8 cellular contexts compared by ENCODE assay signal in genomic region chr11:5605849-5606248, GRCh38. TPM values are rescaled to one million over a fixed set of nuclear protein-coding genes. Genes with fewer than 3 reads are reported as not detected.
DNase-seq lines count a peak whose midpoint lies in the region; FAIRE-seq and TF ChIP-seq lines count a peak whose summit lies in the region.
"Had no signal": no experiment of that assay in that cellular context is flagged by ENCODE, and none has a peak within 500 bp of the region (broad histone marks: within the 10 kb centered on the region; RNA-seq: fewer than 3 reads in every experiment).

No MANE protein-coding gene starts in this region.

- no peaks in the 10 kb centered on the region for H3K36me3 ChIP-seq in SK-N-SH (replicated peaks in 1 of 2; ENCODE audit: control insufficient read depth in 1 of 2, insufficient read depth in 2 of 2, low read length in 1 of 2)
- H3K36me3 ChIP-seq in keratinocyte (ENCODE audit: control insufficient read depth in 2 of 2, extremely low read depth in 1 of 2, insufficient read depth in 2 of 2, low read length in 2 of 2) = peaks cover 0 to 1% of the 10 kb centered on the region in 2 experiments

- no peak for TF ChIP-seq EP300 in SK-N-SH (IDR thresholded peaks at IDR 0.05; ENCODE audit: borderline replicate concordance in 1 of 2, low read depth in 1 of 2, low read length in 1 of 2)

- no peaks in the 10 kb centered on the region for H3K79me2 ChIP-seq in SK-N-SH (ENCODE audit: insufficient read depth)
- no peaks in the 10 kb centered on the region for H3K79me2 ChIP-seq in keratinocyte (ENCODE audit: control insufficient read depth, insufficient read depth, low read length)

- 8% methylated on average over 5 of the region's 5 CpGs for WGBS in SK-N-SH (ENCODE audit: low lambda C conversion rate)

- POLR2A ChIA-PET in SK-N-SH (lab: Yijun Ruan, JAX) = no interaction called here

- H3K9ac ChIP-seq in SK-N-SH = no peak overlapping the region
- H3K9ac ChIP-seq in keratinocyte (ENCODE audit: control insufficient read depth, extremely low read depth, insufficient read depth, low read length) = no peak overlapping the region

- no peaks in the 10 kb centered on the region for H3K9me1 ChIP-seq in keratinocyte (ENCODE audit: control insufficient read depth, extremely low read depth, insufficient read depth, low read length)

- no peaks in the 10 kb centered on the region for H3K9me3 ChIP-seq in SK-N-SH
- no peaks in the 10 kb centered on the region for H3K9me3 ChIP-seq in keratinocyte (ENCODE audit: control insufficient read depth, low read depth, low read length)

- TF ChIP-seq CTCF in SK-N-SH (IDR thresholded peaks at IDR 0.05) (no peak; the same call in 1 of the 2 replicates), keratinocyte (optimal IDR thresholded peaks at IDR 0.05 in 1 of 3, IDR thresholded peaks at IDR 0.05 in 1 of 3, conservative IDR thresholded peaks at IDR 0.05 in 1 of 3; ENCODE audit: extremely low read depth in 1 of 3, insufficient read depth in 2 of 3, low read length in 3 of 3) (peak; percentile 6 to 63 (median 14))

- peak overlapping the region in 1 of 2 experiments; percentile 35; a peak in 1 of 4 replicates for H3K4me3 ChIP-seq in SK-N-SH (ENCODE audit: low read depth in 2 of 2, low read length in 1 of 2)
- H3K4me3 ChIP-seq in keratinocyte (ENCODE audit: control insufficient read depth in 2 of 3, extremely low read depth in 1 of 3, insufficient read depth in 2 of 3, low read depth in 1 of 3, low read length in 3 of 3) = no peak overlapping the region

- CTCF ChIA-PET in SK-N-SH (lab: Yijun Ruan, JAX) = no interaction called here

- H3K9me2 ChIP-seq in SK-N-SH = no peaks in the 10 kb centered on the region

- TF ChIP-seq RAD21 in SK-N-SH (IDR thresholded peaks at IDR 0.05; ENCODE audit: low read length) = no peak

- H3K4me1 ChIP-seq in SK-N-SH (ENCODE audit: control insufficient read depth in 1 of 2, insufficient read depth in 2 of 2, low read depth in 1 of 2, low read length in 1 of 2) = peaks cover 0 to 3% of the 10 kb centered on the region in 2 experiments; a peak in 1 of 4 replicates
- peaks cover 10% of the 10 kb centered on the region for H3K4me1 ChIP-seq in keratinocyte (ENCODE audit: control insufficient read depth, extremely low read depth, insufficient read depth, low read length)

- no peak overlapping the region for H3K27ac ChIP-seq in SK-N-SH (ENCODE audit: low read depth in 2 of 2, low read length in 1 of 2)
- no peak overlapping the region for H3K27ac ChIP-seq in keratinocyte (ENCODE audit: control insufficient read depth, insufficient read depth, low read length)

- H3K27me3 ChIP-seq in SK-N-SH (ENCODE audit: insufficient read depth) = peaks cover 35% of the 10 kb centered on the region
- H3K27me3 ChIP-seq in keratinocyte (ENCODE audit: control insufficient read depth, extremely low read depth, insufficient read depth, low read length) = no peaks in the 10 kb centered on the region

- peak; percentile 71 for DNase-seq in GM03348 (ENCODE audit: low spot score)
- DNase-seq in SK-N-SH = no peak
- peak; percentile 54 for DNase-seq in keratinocyte (ENCODE audit: low read depth, low spot score)
- no peak for DNase-seq in NCI-H187 treated with DMSO at 0.1 percent for 48 hours (lab: John Stamatoyannopoulos, UW)
- no peak for DNase-seq in Ammon's horn (ENCODE audit: low spot score)
- no peak for DNase-seq in COLO829 (ENCODE audit: low spot score)
- DNase-seq: DND-41, retina had no signal

- dilution Hi-C loops in keratinocyte (cut with MboI; ENCODE audit: extremely low pct_ligation_motif_present, low sequenced_read_pairs) = no loop called here

- H4K20me1 ChIP-seq in SK-N-SH (ENCODE audit: insufficient read depth) (no peaks in the 10 kb centered on the region), keratinocyte (ENCODE audit: control insufficient read depth, extremely low read depth, insufficient read depth, low read length) (no peaks in the 10 kb centered on the region)

- H2AFZ ChIP-seq in SK-N-SH (ENCODE audit: low read depth) = no peak overlapping the region
- no peak overlapping the region for H2AFZ ChIP-seq in keratinocyte (ENCODE audit: control insufficient read depth, low read length)

- peak; percentile 77 for FAIRE-seq in keratinocyte (lab: Jason Lieb, UNC)

- no peaks in the 10 kb centered on the region for H3F3A ChIP-seq in SK-N-SH (replicated peaks; ENCODE audit: insufficient read depth)

- H3K4me2 ChIP-seq in SK-N-SH (peak overlapping the region; percentile 73), keratinocyte (ENCODE audit: control insufficient read depth, extremely low read depth, insufficient read depth, low read depth, low read length) (no peak overlapping the region)

TF ChIP-seq in SK-N-SH, 30 proteins besides CTCF, POLR2A, EP300 and RAD21 (continues in another document):
- TF ChIP-seq ELF1 (IDR thresholded peaks at IDR 0.05) (no peak), GABPA (IDR thresholded peaks at IDR 0.05; ENCODE audit: low read depth) (no peak), TAF1 (IDR thresholded peaks at IDR 0.05; ENCODE audit: borderline replicate concordance, low read depth, low read length) (no peak), TEAD4 (IDR thresholded peaks at IDR 0.05; ENCODE audit: borderline replicate concordance, insufficient read depth) (no peak), TCF12 (IDR thresholded peaks at IDR 0.05) (no peak), NRF1 (IDR thresholded peaks at IDR 0.05; ENCODE audit: low read depth, low read length) (no peak), NFIC (IDR thresholded peaks at IDR 0.05; ENCODE audit: borderline replicate concordance) (0 out of 2 replicates have a peak, but pooled peaks have one; percentile 18)

RNA-seq across cellular contexts. Expression of gene TRIM6, which starts 9.4 kb away (rescaled TPM):
- polyA plus RNA-seq in SK-N-SH (2012; rRNA removed) (0.46 and 0.94 TPM in 2 replicates), keratinocyte (3.9 to 5.2 TPM (median 4.5 TPM) in 3 replicates)
- 0.51 and 0.66 TPM in 2 replicates for polyA plus RNA-seq in SK-N-SH (2012; cell fraction: cytosol; rRNA removed)
- polyA plus RNA-seq in SK-N-SH (2012; cell fraction: nucleus; rRNA removed) = 0.54 and 0.77 TPM in 2 replicates
- polyA plus RNA-seq in keratinocyte (2011; ENCODE audit: low read depth) = not detected
- 2.4 and 3.5 TPM in 2 replicates for polyA plus RNA-seq in keratinocyte (2011; cell fraction: cytosol; rRNA removed)
- polyA plus RNA-seq in keratinocyte (2011; cell fraction: nucleus; rRNA removed) = 3.9 and 6.1 TPM in 2 replicates
- polyA plus RNA-seq in keratinocyte (2012; ENCODE audit: low replicate concordance) = 0.61 and 3.2 TPM in 2 replicates
- polyA minus RNA-seq in keratinocyte = 1.7 to 3.9 TPM (median 1.9 TPM) in 3 replicates
- 1.3 TPM for polyA minus RNA-seq in keratinocyte (2011; cell fraction: cytosol; rRNA and poly(A)+ RNA removed)
- 1.4 and 3.2 TPM in 2 replicates for polyA minus RNA-seq in keratinocyte (2011; cell fraction: nucleus; rRNA and poly(A)+ RNA removed)

RNA-seq across cellular contexts. Expression of gene TRIM34, which starts 19.0 kb away (rescaled TPM):
- polyA plus RNA-seq in SK-N-SH (2012; rRNA removed) (3.2 and 4.6 TPM in 2 replicates), keratinocyte (13.7 to 20.5 TPM (median 15.8 TPM) in 3 replicates)
- 3.9 and 4.2 TPM in 2 replicates for polyA plus RNA-seq in SK-N-SH (2012; cell fraction: cytosol; rRNA removed)
- 2.9 and 6.8 TPM in 2 replicates for polyA plus RNA-seq in SK-N-SH (2012; cell fraction: nucleus; rRNA removed)
- 9.3 TPM for polyA plus RNA-seq in keratinocyte (2011; ENCODE audit: low read depth)
- 7.8 and 18.6 TPM in 2 replicates for polyA plus RNA-seq in keratinocyte (2011; cell fraction: cytosol; rRNA removed)
- 18.8 and 22.5 TPM in 2 replicates for polyA plus RNA-seq in keratinocyte (2011; cell fraction: nucleus; rRNA removed)
- 3.1 and 7.6 TPM in 2 replicates for polyA plus RNA-seq in keratinocyte (2012; ENCODE audit: low replicate concordance)
- polyA minus RNA-seq in keratinocyte = 2.3 to 14.3 TPM (median 11.6 TPM) in 3 replicates
- 7.1 TPM for polyA minus RNA-seq in keratinocyte (2011; cell fraction: cytosol; rRNA and poly(A)+ RNA removed)
- 3.9 and 6.8 TPM in 2 replicates for polyA minus RNA-seq in keratinocyte (2011; cell fraction: nucleus; rRNA and poly(A)+ RNA removed)

RNA-seq across cellular contexts. Expression of gene OR52B6, which starts 25.2 kb away (rescaled TPM):
- polyA plus RNA-seq in SK-N-SH (2012; rRNA removed) = not detected in 2 replicates
- polyA plus RNA-seq in SK-N-SH (2012; cell fraction: cytosol; rRNA removed) = not detected in 2 replicates
- polyA plus RNA-seq in SK-N-SH (2012; cell fraction: nucleus; rRNA removed) = not detected in 2 replicates
- not detected in 3 replicates for polyA plus RNA-seq in keratinocyte
- polyA plus RNA-seq in keratinocyte (2011; ENCODE audit: low read depth) = not detected
- polyA plus RNA-seq in keratinocyte (2011; cell fraction: cytosol; rRNA removed) = not detected in 2 replicates
- not detected in 2 replicates for polyA plus RNA-seq in keratinocyte (2011; cell fraction: nucleus; rRNA removed)
- 0.17 TPM in 1 of 2 replicates, not detected in the other for polyA plus RNA-seq in keratinocyte (2012; ENCODE audit: low replicate concordance)
- polyA minus RNA-seq in keratinocyte = not detected in 3 replicates
- not detected for polyA minus RNA-seq in keratinocyte (2011; cell fraction: cytosol; rRNA and poly(A)+ RNA removed)
- not detected in 2 replicates for polyA minus RNA-seq in keratinocyte (2011; cell fraction: nucleus; rRNA and poly(A)+ RNA removed)

RNA-seq across cellular contexts. Expression of gene OR52H1, which starts 57.5 kb away (rescaled TPM):
- polyA plus RNA-seq in SK-N-SH (2012; rRNA removed) = not detected in 2 replicates
- polyA plus RNA-seq in SK-N-SH (2012; cell fraction: cytosol; rRNA removed) = not detected in 2 replicates
- polyA plus RNA-seq in SK-N-SH (2012; cell fraction: nucleus; rRNA removed) = not detected in 2 replicates
- polyA plus RNA-seq in keratinocyte = 0.15 TPM in 1 of 3 replicates, not detected in the others
- not detected for polyA plus RNA-seq in keratinocyte (2011; ENCODE audit: low read depth)
- polyA plus RNA-seq in keratinocyte (2011; cell fraction: cytosol; rRNA removed) = not detected in 2 replicates
- polyA plus RNA-seq in keratinocyte (2011; cell fraction: nucleus; rRNA removed) = 0.19 and 0.41 TPM in 2 replicates
- polyA plus RNA-seq in keratinocyte (2012; ENCODE audit: low replicate concordance) = not detected in 2 replicates
- 0.56 to 3.1 TPM (median 2.0 TPM) in 3 replicates for polyA minus RNA-seq in keratinocyte
- polyA minus RNA-seq in keratinocyte (2011; cell fraction: cytosol; rRNA and poly(A)+ RNA removed) = not detected
- polyA minus RNA-seq in keratinocyte (2011; cell fraction: nucleus; rRNA and poly(A)+ RNA removed) = 0.74 and 1.8 TPM in 2 replicates

Comparison
In these comparisons a context has a peak if more than half of its experiments do, and no peak if none do; other contexts are left out.
1. DNase-seq: peak in GM03348 (single experiment) and keratinocyte (single experiment); none in SK-N-SH (single experiment), NCI-H187 treated with DMSO at 0.1 percent for 48 hours (single experiment), Ammon's horn (single experiment) and COLO829 (single experiment).